Comparison of ENCODE assay signal across 11 cellular contexts in the genomic region with DNA sequence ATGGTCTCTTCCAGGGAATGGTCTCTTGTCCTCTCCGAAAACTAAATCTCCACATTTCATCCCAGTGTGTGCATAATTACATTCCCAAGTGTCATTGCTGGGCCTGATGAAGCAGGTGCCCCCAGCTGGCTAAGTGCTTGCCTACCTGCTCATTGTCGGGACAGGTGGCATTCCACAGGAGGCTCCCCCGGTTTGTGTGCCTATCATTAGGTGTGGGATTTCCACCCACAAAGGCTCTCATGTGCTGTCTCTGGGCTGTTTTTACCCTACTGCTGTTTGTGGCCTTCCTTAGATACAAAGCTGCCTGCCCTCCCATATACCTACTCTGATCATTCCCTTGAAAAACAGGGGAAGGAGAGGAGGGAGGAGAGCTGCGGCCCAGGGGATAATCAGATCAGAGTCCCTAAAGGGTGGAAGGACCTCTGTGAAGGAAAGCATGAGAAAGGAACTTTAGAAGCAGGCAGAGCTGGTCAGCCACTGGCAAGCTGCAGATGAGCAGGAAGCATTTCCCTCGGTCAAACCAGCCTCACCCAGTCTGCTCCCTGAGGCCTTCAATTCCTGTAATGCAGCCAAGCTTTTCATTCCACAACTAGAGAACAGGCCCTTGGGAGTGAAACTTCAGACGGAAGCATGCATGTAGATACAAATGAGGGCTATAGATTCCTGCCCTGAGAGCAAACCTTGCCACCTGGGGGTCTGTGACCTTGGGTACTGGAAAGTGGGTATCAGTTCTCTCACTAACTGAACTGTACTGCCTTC.
DNase-seq lines count a peak whose midpoint lies in the region; ATAC-seq and TF ChIP-seq lines count a peak whose summit lies in the region.
"Had no signal": no experiment of that assay in that cellular context is flagged by ENCODE, and none has a peak within 500 bp of the region (broad histone marks: within the 10 kb centered on the region; RNA-seq: fewer than 3 reads in every experiment).

No MANE protein-coding gene starts in this region.

- H3K27ac Mint-ChIP-seq in endothelial cell (ENCODE audit: unreplicated experiment), result no peak overlapping the region
- H3K27ac Mint-ChIP-seq: stimulated activated naive CD8-positive, alpha-beta T cell treated with anti-CD3 and anti-CD28 coated beads, Interleukin-15, Interleukin-2, amounts not matched to agents 100 ng/mL and 50 ng/mL, for 24 hours had no signal

- H3K27me3 ChIP-seq in AG04450 (ENCODE audit: control insufficient read depth, insufficient read depth, low read length), result no peaks in the 10 kb centered on the region
- H3K27me3 ChIP-seq: ascending aorta had no signal

- POLR2A ChIA-PET in AG04450 (lab: Yijun Ruan, JAX), result interaction anchor here (0.8 to 3.0 kb wide), 4 partner anchors 9 to 63 kb away, joined by 3 to 13 read pairs (median 4); no protein-coding TSS in a partner anchor

- H3K27ac ChIP-seq in AG04450 (ENCODE audit: low read depth, low read length), result peak overlapping the region; percentile 1
- H3K27ac ChIP-seq: KMS-11 had no signal

- no peak overlapping the region for H3K4me3 Mint-ChIP-seq in endothelial cell (ENCODE audit: unreplicated experiment)
- H3K4me3 Mint-ChIP-seq: stimulated activated naive CD8-positive, alpha-beta T cell treated with anti-CD3 and anti-CD28 coated beads, Interleukin-15, Interleukin-2, amounts not matched to agents 100 ng/mL and 50 ng/mL, for 24 hours had no signal

- no peaks in the 10 kb centered on the region for H3K9me3 Mint-ChIP-seq in endothelial cell (ENCODE audit: unreplicated experiment)
- H3K9me3 Mint-ChIP-seq: stimulated activated naive CD8-positive, alpha-beta T cell treated with anti-CD3 and anti-CD28 coated beads, Interleukin-15, Interleukin-2, amounts not matched to agents 100 ng/mL and 50 ng/mL, for 24 hours had no signal

- no peaks in the 10 kb centered on the region for H3K9me3 ChIP-seq in AG04450 (ENCODE audit: control insufficient read depth, insufficient read depth, low read length)
- H3K9me3 ChIP-seq: ascending aorta had no signal

- CTCF ChIA-PET in AG04450 (lab: Charles Lee), result interaction anchor here (1.0 kb wide), 1 partner anchor 9 kb away, joined by 4 read pairs; no protein-coding TSS in a partner anchor

- DNase-seq in AG04450 (ENCODE audit: low read depth, low spot score) (no peak), LNCaP clone FGC (ENCODE audit: low read depth) (peak; percentile 64), fibroblast of gingiva (ENCODE audit: low read depth) (peak; percentile 89), myocyte (ENCODE audit: low read depth) (peak; percentile 88), nucleus accumbens (lab: John Stamatoyannopoulos, UW) (no peak), SK-N-DZ (ENCODE audit: low spot score) (no peak), endothelial cell (ENCODE audit: low spot score) (no peak)

- H3K36me3 Mint-ChIP-seq in endothelial cell (ENCODE audit: low read depth, unreplicated experiment), result no peaks in the 10 kb centered on the region

- peaks cover 2% of the 10 kb centered on the region for H3K27me3 Mint-ChIP-seq in endothelial cell (ENCODE audit: unreplicated experiment)

- TF ChIP-seq CTCF in AG04450 (IDR thresholded peaks at IDR 0.05; ENCODE audit: low read depth, low read length) (no peak), LNCaP clone FGC (IDR thresholded peaks at IDR 0.05; ENCODE audit: control insufficient read depth, extremely low read depth, insufficient read depth) (no peak), endothelial cell (IDR thresholded peaks at IDR 0.05; ENCODE audit: unreplicated experiment) (no peak)

- no peak for ATAC-seq in GM21528 (IDR thresholded peaks at IDR 0.05; ENCODE audit: low FRiP score, unreplicated experiment)

- no peak overlapping the region for H3K4me3 ChIP-seq in AG04450 (ENCODE audit: low read depth, low read length)
- no peak overlapping the region for H3K4me3 ChIP-seq in LNCaP clone FGC (ENCODE audit: low read depth, low read length)
- H3K4me3 ChIP-seq: ascending aorta had no signal

- H3K4me1 Mint-ChIP-seq in endothelial cell (ENCODE audit: unreplicated experiment), result peaks cover 13% of the 10 kb centered on the region

Comparison
In these comparisons a context has a peak if more than half of its experiments do, and no peak if none do; other contexts are left out.
1. DNase-seq: peak in LNCaP clone FGC (single experiment), fibroblast of gingiva (single experiment) and myocyte (single experiment); none in AG04450 (single experiment), nucleus accumbens (0 of 56), SK-N-DZ (single experiment) and endothelial cell (single experiment).